In the genomic region with DNA sequence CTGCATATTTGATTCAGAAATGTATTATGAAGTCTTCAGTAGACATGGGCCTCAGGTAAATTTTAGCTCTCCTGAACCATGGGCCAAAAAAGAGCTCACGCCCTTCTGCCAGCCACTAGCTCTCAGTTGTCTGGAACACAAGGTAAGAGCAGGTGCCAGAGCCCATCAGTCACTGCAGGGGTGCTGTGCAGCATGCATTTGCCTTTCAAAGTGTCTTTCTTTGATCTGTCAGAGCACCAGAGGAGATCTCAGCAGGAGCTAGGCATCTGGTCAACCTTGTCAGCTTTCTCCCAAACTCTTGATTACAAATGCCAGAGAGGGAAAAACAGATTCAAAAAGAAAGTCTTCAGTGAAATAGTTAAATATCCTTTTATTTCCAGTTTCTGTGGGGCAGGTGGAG, we compare ENCODE assay signal across 22 cellular contexts.
DNase-seq lines count a peak whose midpoint lies in the region; ATAC-seq and TF ChIP-seq lines count a peak whose summit lies in the region.
"Had no signal": no experiment of that assay in that cellular context is flagged by ENCODE, and none has a peak within 500 bp of the region (broad histone marks: within the 10 kb centered on the region; RNA-seq: fewer than 3 reads in every experiment).

No MANE protein-coding gene starts in this region.

- H3K36me3 ChIP-seq in ovary (no peaks in the 10 kb centered on the region), right lobe of liver (no peaks in the 10 kb centered on the region)
- H3K36me3 ChIP-seq: breast epithelium, tibial nerve had no signal

- DNase-seq in DMS53 treated with DMSO at 0.1 percent for 48 hours (lab: John Stamatoyannopoulos, UW; ENCODE audit: unreplicated experiment), result peak; percentile 29
- DNase-seq in NCI-H1930 (lab: John Stamatoyannopoulos, UW), result peak; percentile 25 to 47
- peak; percentile 71 for DNase-seq in NCI-H748 (lab: John Stamatoyannopoulos, UW; ENCODE audit: unreplicated experiment)
- DNase-seq in iPS DF 19.7 (ENCODE audit: low read depth, low spot score), result peak; percentile 57
- DNase-seq in ovary, result no peak
- no peak for DNase-seq in right lobe of liver
- DNase-seq in MCF 10A (ENCODE audit: unreplicated experiment), result no peak
- DNase-seq in activated CD4-positive, alpha-beta memory T cell treated with anti-CD3 and anti-CD28 coated beads for 36 hours, result no peak
- DNase-seq: activated B cell treated with CpG ODN at 0.5 μM for 24 hours; activated CD4-positive, alpha-beta memory T cell treated with anti-CD3 and anti-CD28 coated beads, Interleukin-2, amount 10 ng/mL, durations not matched to agents 7 days and 5 days; activated naive CD4-positive, alpha-beta T cell; CD4-positive, CD25-positive, alpha-beta regulatory T cell; cortex of kidney; NCI-H187; NCI-H82; stimulated activated naive CD4-positive, alpha-beta T cell had no signal

- BruUV-seq in MCF 10A (replicated peaks; lab: Mats Ljungman, UMichigan), result no TSS peak

- H3K27ac ChIP-seq in ovary, result no peak overlapping the region
- no peak overlapping the region for H3K27ac ChIP-seq in right lobe of liver
- H3K27ac ChIP-seq: breast epithelium, skin epidermis, tibial nerve had no signal

- CTCF ChIA-PET in MCF 10A (lab: Yijun Ruan, JAX), result no interaction called here
- CTCF ChIA-PET in activated CD4-positive, alpha-beta memory T cell treated with anti-CD3 and anti-CD28 coated beads for 36 hours (lab: Charles Lee), result no interaction called here

- 73 to 100% (median 94%) methylated on average over 1 of the region's 1 CpG for WGBS in ovary, 3 donors
- WGBS in right lobe of liver (ENCODE audit: insufficient coverage, low coverage, low lambda C conversion rate, missing lambda C conversion rate), result 50% methylated on average over 1 of the region's 1 CpG

- H3K4me3 Mint-ChIP-seq in MCF 10A (ENCODE audit: unreplicated experiment), result no peak overlapping the region
- no peak overlapping the region for H3K4me3 Mint-ChIP-seq in activated CD4-positive, alpha-beta memory T cell treated with anti-CD3 and anti-CD28 coated beads for 36 hours
- H3K4me3 Mint-ChIP-seq: activated B cell treated with CpG ODN at 0.5 μM for 24 hours; activated CD4-positive, alpha-beta memory T cell treated with anti-CD3 and anti-CD28 coated beads, Interleukin-2, amount 10 ng/mL, durations not matched to agents 7 days and 5 days; CD4-positive, CD25-positive, alpha-beta regulatory T cell; natural killer cell treated with Interleukin-12 subunit alpha and Interleukin-12 subunit beta and Interleukin-15 and Interleukin-18, amount 100 ng/mL, for 72 hours; T-helper 2 cell treated with Interferon-gamma antibody and Interleukin-4, amounts not matched to agents 5 μg/mL and 100 μg/mL, for 36 hours had no signal

- H3K9me3 Mint-ChIP-seq in MCF 10A (ENCODE audit: unreplicated experiment), result no peaks in the 10 kb centered on the region
- H3K9me3 Mint-ChIP-seq in activated CD4-positive, alpha-beta memory T cell treated with anti-CD3 and anti-CD28 coated beads for 36 hours, result no peaks in the 10 kb centered on the region
- H3K9me3 Mint-ChIP-seq: activated B cell treated with CpG ODN at 0.5 μM for 24 hours; activated CD4-positive, alpha-beta memory T cell treated with anti-CD3 and anti-CD28 coated beads, Interleukin-2, amount 10 ng/mL, durations not matched to agents 7 days and 5 days; T-helper 2 cell treated with Interferon-gamma antibody and Interleukin-4, amounts not matched to agents 5 μg/mL and 100 μg/mL, for 36 hours had no signal

- H3K4me1 ChIP-seq in ovary (ENCODE audit: insufficient read depth), result no peaks in the 10 kb centered on the region
- H3K4me1 ChIP-seq in right lobe of liver, result no peaks in the 10 kb centered on the region
- H3K4me1 ChIP-seq: breast epithelium, tibial nerve had no signal

- H3K9me3 ChIP-seq in ovary, result no peaks in the 10 kb centered on the region
- H3K9me3 ChIP-seq in right lobe of liver, result no peaks in the 10 kb centered on the region
- H3K9me3 ChIP-seq: breast epithelium, tibial nerve had no signal

- intact Hi-C loops in ovary (cut with DNase I) (no loop called here), right lobe of liver (cut with DNase I) (no loop called here), MCF 10A (cut with micrococcal nuclease) (no loop called here)
- intact Hi-C loops in activated CD4-positive, alpha-beta memory T cell treated with anti-CD3 and anti-CD28 coated beads for 36 hours (cut with micrococcal nuclease), result no loop called here

- no peak overlapping the region for H3K4me3 ChIP-seq in ovary
- no peak overlapping the region for H3K4me3 ChIP-seq in right lobe of liver
- H3K4me3 ChIP-seq: breast epithelium, skin epidermis, tibial nerve had no signal

- TF ChIP-seq POLR2A in ovary (IDR thresholded peaks at IDR 0.05) (no peak), right lobe of liver (IDR thresholded peaks at IDR 0.05) (no peak)

- H3K27ac Mint-ChIP-seq in MCF 10A (ENCODE audit: low read depth, unreplicated experiment), result no peak overlapping the region
- H3K27ac Mint-ChIP-seq in activated CD4-positive, alpha-beta memory T cell treated with anti-CD3 and anti-CD28 coated beads for 36 hours, result no peak overlapping the region
- H3K27ac Mint-ChIP-seq: activated B cell treated with CpG ODN at 0.5 μM for 24 hours; activated CD4-positive, alpha-beta memory T cell treated with anti-CD3 and anti-CD28 coated beads, Interleukin-2, amount 10 ng/mL, durations not matched to agents 7 days and 5 days; CD4-positive, CD25-positive, alpha-beta regulatory T cell; natural killer cell treated with Interleukin-12 subunit alpha and Interleukin-12 subunit beta and Interleukin-15 and Interleukin-18, amount 100 ng/mL, for 72 hours; T-helper 2 cell treated with Interferon-gamma antibody and Interleukin-4, amounts not matched to agents 5 μg/mL and 100 μg/mL, for 36 hours had no signal

- TF ChIP-seq EP300 in ovary (IDR thresholded peaks at IDR 0.05), result no peak

- H3K36me3 Mint-ChIP-seq in MCF 10A (ENCODE audit: insufficient read depth, unreplicated experiment), result no peaks in the 10 kb centered on the region
- H3K36me3 Mint-ChIP-seq in activated CD4-positive, alpha-beta memory T cell treated with anti-CD3 and anti-CD28 coated beads for 36 hours, result no peaks in the 10 kb centered on the region
- H3K36me3 Mint-ChIP-seq: CD4-positive, CD25-positive, alpha-beta regulatory T cell; natural killer cell treated with Interleukin-12 subunit alpha and Interleukin-12 subunit beta and Interleukin-15 and Interleukin-18, amount 100 ng/mL, for 72 hours had no signal

- H3K27me3 ChIP-seq in ovary (no peaks in the 10 kb centered on the region), right lobe of liver (no peaks in the 10 kb centered on the region)
- H3K27me3 ChIP-seq: breast epithelium, tibial nerve had no signal

- TF ChIP-seq CTCF in ovary (IDR thresholded peaks at IDR 0.05) (no peak), right lobe of liver (IDR thresholded peaks at IDR 0.05) (no peak), MCF 10A (IDR thresholded peaks at IDR 0.05; ENCODE audit: unreplicated experiment) (no peak)

- POLR2A ChIA-PET in MCF 10A (lab: Yijun Ruan, JAX), result no interaction called here
- POLR2A ChIA-PET in activated CD4-positive, alpha-beta memory T cell treated with anti-CD3 and anti-CD28 coated beads for 36 hours (lab: Charles Lee), result no interaction called here

- no peak for ATAC-seq in right lobe of liver
- ATAC-seq: left lobe of liver; natural killer cell treated with Interleukin-12 subunit alpha and Interleukin-12 subunit beta and Interleukin-15 and Interleukin-18, amount 100 ng/mL, for 72 hours had no signal

- no peaks in the 10 kb centered on the region for H3K27me3 Mint-ChIP-seq in MCF 10A (ENCODE audit: insufficient read depth, unreplicated experiment)
- no peaks in the 10 kb centered on the region for H3K27me3 Mint-ChIP-seq in activated CD4-positive, alpha-beta memory T cell treated with anti-CD3 and anti-CD28 coated beads for 36 hours
- H3K27me3 Mint-ChIP-seq: activated B cell treated with CpG ODN at 0.5 μM for 24 hours; activated CD4-positive, alpha-beta memory T cell treated with anti-CD3 and anti-CD28 coated beads, Interleukin-2, amount 10 ng/mL, durations not matched to agents 7 days and 5 days; CD4-positive, CD25-positive, alpha-beta regulatory T cell; natural killer cell treated with Interleukin-12 subunit alpha and Interleukin-12 subunit beta and Interleukin-15 and Interleukin-18, amount 100 ng/mL, for 72 hours had no signal

- peaks cover 6% of the 10 kb centered on the region for H3K4me1 Mint-ChIP-seq in MCF 10A (ENCODE audit: insufficient read depth, unreplicated experiment)
- no peaks in the 10 kb centered on the region for H3K4me1 Mint-ChIP-seq in activated CD4-positive, alpha-beta memory T cell treated with anti-CD3 and anti-CD28 coated beads for 36 hours (ENCODE audit: low read depth)
- H3K4me1 Mint-ChIP-seq: activated B cell treated with CpG ODN at 0.5 μM for 24 hours; activated CD4-positive, alpha-beta memory T cell treated with anti-CD3 and anti-CD28 coated beads, Interleukin-2, amount 10 ng/mL, durations not matched to agents 7 days and 5 days; CD4-positive, CD25-positive, alpha-beta regulatory T cell had no signal

Comparison
In these comparisons a context has a peak if more than half of its experiments do, and no peak if none do; other contexts are left out.
1. DNase-seq: peak in DMS53 treated with DMSO at 0.1 percent for 48 hours (single experiment), NCI-H1930 (2 of 2), NCI-H748 (single experiment) and iPS DF 19.7 (single experiment); none in ovary (0 of 5), right lobe of liver (0 of 3), MCF 10A (single experiment) and activated CD4-positive, alpha-beta memory T cell treated with anti-CD3 and anti-CD28 coated beads for 36 hours (single experiment).